ENCODE assay signal across 2 cellular contexts in genomic region chr1:58246549-58246948, GRCh38.
TF ChIP-seq lines count a peak whose summit lies in the region.

No MANE protein-coding gene starts in this region.

TF ChIP-seq in GM12878, 131 proteins besides CTCF, POLR2A, EP300 and RAD21:
- no peak for TF ChIP-seq CEBPB (IDR thresholded peaks at IDR 0.05; ENCODE audit: borderline replicate concordance in 1 of 2, low read depth in 2 of 2, low read length in 2 of 2)
- 0 out of 2 replicates have a peak, but pooled peaks have one; percentile 34 for TF ChIP-seq NFIC (IDR thresholded peaks at IDR 0.05; ENCODE audit: low read depth, low read length)
- TF ChIP-seq BCL3 (IDR thresholded peaks at IDR 0.05; ENCODE audit: borderline replicate concordance, insufficient read depth, low read depth, low read length, poor library complexity, severe bottlenecking) = peak; percentile 90
- peak; percentile 48 for TF ChIP-seq PBX3 (IDR thresholded peaks at IDR 0.05; ENCODE audit: insufficient replicate concordance, low read depth, low read length)
- no peak for TF ChIP-seq NRF1 (conservative IDR thresholded peaks at IDR 0.05; ENCODE audit: low read depth, low read length)
- 0 out of 2 replicates have a peak, but pooled peaks have one; percentile 3 for TF ChIP-seq TCF3 (IDR thresholded peaks at IDR 0.05; ENCODE audit: borderline replicate concordance, insufficient read depth, low read depth, low read length)

TF ChIP-seq in H1, 55 proteins besides CTCF, POLR2A, EP300 and RAD21:
- TF ChIP-seq CBX8 (IDR thresholded peaks at IDR 0.05; ENCODE audit: borderline replicate concordance, low read depth, low read length) = no peak
- no peak for TF ChIP-seq RXRA (IDR thresholded peaks at IDR 0.05; ENCODE audit: insufficient read depth, low read depth, low read length)
- TF ChIP-seq BRCA1 (IDR thresholded peaks at IDR 0.05; ENCODE audit: low read depth, low read length) = no peak
